ENCODE assay signal across 8 cellular contexts in genomic region chr18:58542426-58543159, GRCh38.
DNase-seq lines count a peak whose midpoint lies in the region; ATAC-seq and TF ChIP-seq lines count a peak whose summit lies in the region.

No MANE protein-coding gene starts in this region.

- no peak overlapping the region for H3K27ac ChIP-seq in HEK293 (ENCODE audit: extremely low read depth, low read depth, low read length)
- H3K27ac ChIP-seq in mesenchymal stem cell (ENCODE audit: low read length, poor library complexity, severe bottlenecking): peak overlapping the region; percentile 97

- H3K27me3 ChIP-seq in mesenchymal stem cell (ENCODE audit: control insufficient read depth in 1 of 2, insufficient read depth in 1 of 2, low read length in 2 of 2): no peaks in the 10 kb centered on the region

- no peak overlapping the region for H2AFZ ChIP-seq in mesenchymal stem cell (ENCODE audit: low read depth, low read length)

- 94% methylated on average over 7 of the region's 7 CpGs for WGBS in mesenchymal stem cell

- TF ChIP-seq CTCF in HEK293 (tag by site-specific recombination; IDR thresholded peaks at IDR 0.05): no peak

- DNase-seq in T-cell (no peak), mesenchymal stem cell (no peak), SW480 (ENCODE audit: low spot score) (no peak), NCI-H446 treated with DMSO at 0.1 percent for 48 hours (lab: John Stamatoyannopoulos, UW) (no peak)
- no peak for DNase-seq in activated CD8-positive, alpha-beta T cell treated with anti-CD3 and anti-CD28 coated beads, Interleukin-2, amount 10 ng/mL, durations not matched to agents 7 days and 5 days

- no peak overlapping the region for H3K9ac ChIP-seq in mesenchymal stem cell (ENCODE audit: low read length)

- H3K4me1 ChIP-seq in HEK293 (ENCODE audit: control insufficient read depth, insufficient read depth, low read length): peaks cover 5% of the 10 kb centered on the region
- peaks cover 23% of the 10 kb centered on the region for H3K4me1 ChIP-seq in mesenchymal stem cell (ENCODE audit: control insufficient read depth, insufficient read depth, low read depth, low read length)

- no peak overlapping the region for H3K23ac ChIP-seq in mesenchymal stem cell (ENCODE audit: low read length in 2 of 2)

- H2AK5ac ChIP-seq in mesenchymal stem cell (ENCODE audit: low read length, severe bottlenecking): peak overlapping the region; percentile 8

- CTCF ChIA-PET in HEK293 (lab: Yijun Ruan, JAX) (interaction anchor here (1.0 to 5.2 kb wide), 4 partner anchors 13 to 528 kb away, joined by 3 to 28 read pairs (median 7); no protein-coding TSS in a partner anchor), T-cell (lab: Charles Lee) (interaction anchor here (0.6 to 2.4 kb wide), 4 partner anchors 141 to 221 kb away, joined by 3 to 14 read pairs (median 6); no protein-coding TSS in a partner anchor)
- CTCF ChIA-PET in activated CD8-positive, alpha-beta T cell treated with anti-CD3 and anti-CD28 coated beads, Interleukin-2, amount 10 ng/mL, durations not matched to agents 7 days and 5 days (lab: Charles Lee): interaction anchor here (0.9 to 7.2 kb wide), 4 partner anchors 14 to 222 kb away, joined by 3 to 61 read pairs (median 22); no protein-coding TSS in a partner anchor

- peaks cover 14% of the 10 kb centered on the region for H3K79me1 ChIP-seq in mesenchymal stem cell (replicated peaks; ENCODE audit: low read length, poor library complexity, severe bottlenecking)

- peak overlapping the region in 1 of 2 experiments; percentile 12 for H2BK12ac ChIP-seq in mesenchymal stem cell (ENCODE audit: low read length in 2 of 2)

- no peaks in the 10 kb centered on the region for H3K36me3 Mint-ChIP-seq in T-cell
- H3K36me3 Mint-ChIP-seq in activated CD8-positive, alpha-beta T cell treated with anti-CD3 and anti-CD28 coated beads, Interleukin-2, amount 10 ng/mL, durations not matched to agents 7 days and 5 days (ENCODE audit: low read depth): no peaks in the 10 kb centered on the region

- peak; percentile 6 for ATAC-seq in GM18519 (IDR thresholded peaks at IDR 0.05; ENCODE audit: low FRiP score, unreplicated experiment)
- no peak for ATAC-seq in T-cell (replicated peaks in 1 of 4)
- ATAC-seq in GM18868 (IDR thresholded peaks at IDR 0.05; ENCODE audit: unreplicated experiment): no peak
- no peak for ATAC-seq in activated CD8-positive, alpha-beta T cell treated with anti-CD3 and anti-CD28 coated beads, Interleukin-2, amount 10 ng/mL, durations not matched to agents 7 days and 5 days

- no peak overlapping the region for H3K4ac ChIP-seq in mesenchymal stem cell (ENCODE audit: low read depth in 1 of 2, low read length in 2 of 2)

- no peak overlapping the region for H4K91ac ChIP-seq in mesenchymal stem cell (ENCODE audit: low read length)

- no peak overlapping the region for H4K8ac ChIP-seq in mesenchymal stem cell (ENCODE audit: low read length)

- H2BK5ac ChIP-seq in mesenchymal stem cell (ENCODE audit: low read depth, low read length, poor library complexity, severe bottlenecking): peak overlapping the region; percentile 19

- no peak overlapping the region for H3K4me3 Mint-ChIP-seq in T-cell
- no peak overlapping the region for H3K4me3 Mint-ChIP-seq in activated CD8-positive, alpha-beta T cell treated with anti-CD3 and anti-CD28 coated beads, Interleukin-2, amount 10 ng/mL, durations not matched to agents 7 days and 5 days

- peaks cover 27 to 50% (median 34%) of the 10 kb centered on the region in 3 donors for H3K4me1 Mint-ChIP-seq in T-cell
- peaks cover 45% of the 10 kb centered on the region for H3K4me1 Mint-ChIP-seq in activated CD8-positive, alpha-beta T cell treated with anti-CD3 and anti-CD28 coated beads, Interleukin-2, amount 10 ng/mL, durations not matched to agents 7 days and 5 days (ENCODE audit: low read depth)

- peak overlapping the region in 1 of 2 experiments; percentile 44 for H3K18ac ChIP-seq in mesenchymal stem cell (ENCODE audit: low read depth in 1 of 2, low read length in 2 of 2)

- no peaks in the 10 kb centered on the region for H3K36me3 ChIP-seq in HEK293 (ENCODE audit: control insufficient read depth in 2 of 2, insufficient read depth in 1 of 2, low read length in 2 of 2)
- peaks cover 0 to 38% of the 10 kb centered on the region in 2 experiments for H3K36me3 ChIP-seq in mesenchymal stem cell (ENCODE audit: control insufficient read depth in 1 of 2, insufficient read depth in 2 of 2, low read depth in 1 of 2, low read length in 2 of 2)

- no peaks in the 10 kb centered on the region for H3K9me3 ChIP-seq in HEK293 (ENCODE audit: control insufficient read depth, insufficient read depth, low read depth, low read length)
- H3K9me3 ChIP-seq in mesenchymal stem cell (ENCODE audit: control insufficient read depth, low read length): no peaks in the 10 kb centered on the region

- H3K27ac Mint-ChIP-seq in T-cell: peak overlapping the region; percentile 8 to 64
- H3K27ac Mint-ChIP-seq in activated CD8-positive, alpha-beta T cell treated with anti-CD3 and anti-CD28 coated beads, Interleukin-2, amount 10 ng/mL, durations not matched to agents 7 days and 5 days: no peak overlapping the region

- no peak overlapping the region for H2BK15ac ChIP-seq in mesenchymal stem cell (ENCODE audit: low read depth, poor library complexity, severe bottlenecking)

- H3K9me3 Mint-ChIP-seq in T-cell: no peaks in the 10 kb centered on the region
- no peaks in the 10 kb centered on the region for H3K9me3 Mint-ChIP-seq in activated CD8-positive, alpha-beta T cell treated with anti-CD3 and anti-CD28 coated beads, Interleukin-2, amount 10 ng/mL, durations not matched to agents 7 days and 5 days (ENCODE audit: insufficient read depth)

- no peak overlapping the region for H2BK120ac ChIP-seq in mesenchymal stem cell (ENCODE audit: low read depth, low read length)

- no peak overlapping the region for H3K4me2 ChIP-seq in mesenchymal stem cell (ENCODE audit: low read length, poor library complexity, severe bottlenecking)

- H3K27me3 Mint-ChIP-seq in T-cell: no peaks in the 10 kb centered on the region
- peaks cover 3% of the 10 kb centered on the region for H3K27me3 Mint-ChIP-seq in activated CD8-positive, alpha-beta T cell treated with anti-CD3 and anti-CD28 coated beads, Interleukin-2, amount 10 ng/mL, durations not matched to agents 7 days and 5 days (ENCODE audit: low read depth)

- POLR2A ChIA-PET in HEK293 (lab: Yijun Ruan, JAX) (interaction anchor here (0.6 to 1.9 kb wide), 3 partner anchors 43 to 129 kb away, joined by 3 to 10 read pairs (median 3); partner anchors contain the start of gene MALT1), T-cell (lab: Charles Lee) (interaction anchor here in 1 of 2 donors (0.6 kb wide), 1 partner anchor 320 kb away, joined by 3 read pairs; no protein-coding TSS in a partner anchor)
- POLR2A ChIA-PET in activated CD8-positive, alpha-beta T cell treated with anti-CD3 and anti-CD28 coated beads, Interleukin-2, amount 10 ng/mL, durations not matched to agents 7 days and 5 days (lab: Charles Lee): interaction anchor here (1.0 to 2.0 kb wide), 3 partner anchors 73 to 221 kb away, joined by 3 to 8 read pairs (median 3); partner anchors contain the start of gene MALT1

- H3K14ac ChIP-seq in mesenchymal stem cell (ENCODE audit: low read length in 2 of 2): peak overlapping the region in 1 of 2 experiments; percentile 19

- H3K4me3 ChIP-seq in HEK293 (ENCODE audit: low read depth, low read length): no peak overlapping the region
- no peak overlapping the region for H3K4me3 ChIP-seq in mesenchymal stem cell (ENCODE audit: insufficient read depth in 1 of 2, low read depth in 1 of 2, low read length in 2 of 2)

TF ChIP-seq in HEK293, 187 proteins besides CTCF, POLR2A, EP300 and RAD21:
- TF ChIP-seq ZFHX2 (tag by site-specific recombination; conservative IDR thresholded peaks at IDR 0.05): peak; percentile 39
- no peak for TF ChIP-seq ZBTB20 (tag by site-specific recombination; IDR thresholded peaks at IDR 0.05)
- TF ChIP-seq EGR2 (tag by site-specific recombination; IDR thresholded peaks at IDR 0.05; ENCODE audit: low read depth): 0 out of 2 replicates have a peak, but pooled peaks have one; percentile 8
